ENCODE assay signal across 8 cellular contexts in the genomic region with DNA sequence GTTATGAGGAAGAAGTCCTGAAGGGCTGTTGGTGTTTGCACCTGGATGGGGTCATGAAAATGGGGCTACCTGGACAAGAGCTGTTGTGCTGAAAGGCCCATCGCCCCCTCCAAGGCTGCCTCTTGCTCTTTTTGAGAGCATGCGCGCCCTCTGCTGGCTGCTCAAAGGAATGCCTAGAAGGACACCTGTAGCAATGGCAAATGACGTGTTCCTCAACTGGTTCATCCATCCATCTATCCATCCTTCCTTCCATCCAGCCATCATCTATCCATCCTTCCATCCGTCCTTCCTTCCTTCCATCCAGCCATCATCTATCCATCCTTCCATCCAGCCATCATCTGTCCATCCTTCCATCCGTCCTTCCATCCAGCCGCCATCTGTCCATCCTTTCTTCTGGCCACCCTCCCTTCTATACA. TPM values are rescaled to one million over a fixed set of nuclear protein-coding genes. Genes with fewer than 3 reads are reported as not detected.
A peak's percentile ranks its signal among the peaks of the same experiment; 100 is the strongest.
DNase-seq lines count a peak whose midpoint lies in the region; ATAC-seq lines count a peak whose summit lies in the region.

No MANE protein-coding gene starts in this region.

- DNase-seq in DMS53 (lab: John Stamatoyannopoulos, UW) (peak; percentile 92), NCI-H526 treated with DMSO at 0.1 percent for 48 hours (lab: John Stamatoyannopoulos, UW) (peak; percentile 38), medulla oblongata (ENCODE audit: extremely low spot score) (peak; percentile 81), occipital lobe (lab: John Stamatoyannopoulos, UW) (no peak)
- peak; percentile 77 for DNase-seq in activated CD4-positive, alpha-beta memory T cell treated with anti-CD3 and anti-CD28 coated beads, Interleukin-2, amount 10 ng/mL, durations not matched to agents 7 days and 5 days
- peak; percentile 63 for DNase-seq in effector CD8-positive, alpha-beta T cell (lab: John Stamatoyannopoulos, UW)
- DNase-seq in stimulated activated CD8-positive, alpha-beta memory T cell treated with anti-CD3 and anti-CD28 coated beads, Interleukin-15, amount 100 ng/mL, for 4 hours (ENCODE audit: low read depth in 2 of 2), result peak; percentile 40 to 50

- peak; percentile 66 for ATAC-seq in HG02623 (IDR thresholded peaks at IDR 0.05; ENCODE audit: unreplicated experiment)

- H3K4me3 Mint-ChIP-seq in activated CD4-positive, alpha-beta memory T cell treated with anti-CD3 and anti-CD28 coated beads, Interleukin-2, amount 10 ng/mL, durations not matched to agents 7 days and 5 days, result no peak overlapping the region

- H3K9me3 Mint-ChIP-seq in activated CD4-positive, alpha-beta memory T cell treated with anti-CD3 and anti-CD28 coated beads, Interleukin-2, amount 10 ng/mL, durations not matched to agents 7 days and 5 days, result no peaks in the 10 kb centered on the region

- peaks cover 3% of the 10 kb centered on the region for H3K27me3 Mint-ChIP-seq in activated CD4-positive, alpha-beta memory T cell treated with anti-CD3 and anti-CD28 coated beads, Interleukin-2, amount 10 ng/mL, durations not matched to agents 7 days and 5 days

- H3K4me1 Mint-ChIP-seq in activated CD4-positive, alpha-beta memory T cell treated with anti-CD3 and anti-CD28 coated beads, Interleukin-2, amount 10 ng/mL, durations not matched to agents 7 days and 5 days, result no peaks in the 10 kb centered on the region

- no peak overlapping the region for H3K27ac Mint-ChIP-seq in activated CD4-positive, alpha-beta memory T cell treated with anti-CD3 and anti-CD28 coated beads, Interleukin-2, amount 10 ng/mL, durations not matched to agents 7 days and 5 days

- no peaks in the 10 kb centered on the region for H3K36me3 Mint-ChIP-seq in activated CD4-positive, alpha-beta memory T cell treated with anti-CD3 and anti-CD28 coated beads, Interleukin-2, amount 10 ng/mL, durations not matched to agents 7 days and 5 days (ENCODE audit: low read depth)

- POLR2A ChIA-PET in activated CD4-positive, alpha-beta memory T cell treated with anti-CD3 and anti-CD28 coated beads, Interleukin-2, amount 10 ng/mL, durations not matched to agents 7 days and 5 days (lab: Charles Lee), result interaction anchor here (1.4 kb wide), 1 partner anchor 17 kb away, joined by 5 read pairs; the partner anchor contains the start of gene RPL31

- CTCF ChIA-PET in activated CD4-positive, alpha-beta memory T cell treated with anti-CD3 and anti-CD28 coated beads, Interleukin-2, amount 10 ng/mL, durations not matched to agents 7 days and 5 days (lab: Charles Lee), result interaction anchor here (1.0 to 5.5 kb wide), 3 partner anchors 17 to 377 kb away, joined by 3 to 55 read pairs (median 4); partner anchors contain the start of gene RPL31

RNA-seq across cellular contexts. Expression of gene RPL31, which starts 17.2 kb away (rescaled TPM):
- 1,000 to 10,000 TPM; 1,356 to 1,364 TPM for total RNA-seq in activated CD4-positive, alpha-beta memory T cell treated with anti-CD3 and anti-CD28 coated beads, Interleukin-2, amount 10 ng/mL, durations not matched to agents 7 days and 5 days
- total RNA-seq in occipital lobe, result 876 TPM
